Comparison of ENCODE assay signal across 8 cellular contexts in genomic region chr2:120254178-120254577, GRCh38. TPM values are rescaled to one million over a fixed set of nuclear protein-coding genes. Genes with fewer than 3 reads are reported as not detected.
A peak's percentile ranks its signal among the peaks of the same experiment; 100 is the strongest.
DNase-seq lines count a peak whose midpoint lies in the region; ATAC-seq and TF ChIP-seq lines count a peak whose summit lies in the region.

No MANE protein-coding gene starts in this region.

- TF ChIP-seq CTCF in breast epithelium (IDR thresholded peaks at IDR 0.05) = no peak

- H3K9ac ChIP-seq in muscle layer of colon (ENCODE audit: low read length) = no peak overlapping the region

- H3K27me3 ChIP-seq in right cardiac atrium (ENCODE audit: control insufficient read depth, insufficient read depth) (no peaks in the 10 kb centered on the region), breast epithelium (no peaks in the 10 kb centered on the region), muscle layer of colon (ENCODE audit: control insufficient read depth in 1 of 2, insufficient read depth in 2 of 2, low read length in 2 of 2) (no peaks in the 10 kb centered on the region)

- 44% methylated on average over 8 of the region's 8 CpGs for WGBS in right cardiac atrium

- no peaks in the 10 kb centered on the region for H3K9me3 ChIP-seq in right cardiac atrium (ENCODE audit: control insufficient read depth, low read length)
- H3K9me3 ChIP-seq in breast epithelium = no peaks in the 10 kb centered on the region
- no peaks in the 10 kb centered on the region for H3K9me3 ChIP-seq in muscle layer of colon (ENCODE audit: low read length)

- H3K36me3 ChIP-seq in breast epithelium = no peaks in the 10 kb centered on the region
- no peaks in the 10 kb centered on the region for H3K36me3 ChIP-seq in muscle layer of colon (ENCODE audit: insufficient read depth, low read length)

- H3K27ac ChIP-seq in right cardiac atrium (ENCODE audit: low read length) (no peak overlapping the region), breast epithelium (peak overlapping the region in 1 of 2 donors; percentile 94), muscle layer of colon (ENCODE audit: low read depth, low read length) (no peak overlapping the region)

- TF ChIP-seq POLR2A in breast epithelium (IDR thresholded peaks at IDR 0.05) = no peak

- H3K4me3 ChIP-seq in right cardiac atrium (ENCODE audit: low read length) (peak overlapping the region; percentile 72), breast epithelium (peak overlapping the region; percentile 79 to 95 (median 86)), muscle layer of colon (ENCODE audit: low read depth in 1 of 2, low read length in 2 of 2) (peak overlapping the region; percentile 55 to 89)

- DNase-seq in right cardiac atrium = no peak
- DNase-seq in Right ventricle myocardium superior = no peak
- DNase-seq in breast epithelium (ENCODE audit: low spot score in 2 of 2) = no peak
- DNase-seq in NCI-H446 treated with DMSO at 0.1 percent for 48 hours (lab: John Stamatoyannopoulos, UW) = no peak
- DNase-seq in islet precursor cell = no peak
- DNase-seq in AG08395 (ENCODE audit: low spot score) = no peak
- no peak for DNase-seq in NCI-H1436 treated with DMSO at 0.1 percent for 48 hours (lab: John Stamatoyannopoulos, UW)

- intact Hi-C loops in right cardiac atrium (cut with DNase I) (loop anchor here in 1 of 4 donors (10.0 kb wide), 1 partner anchor 61 kb away; no protein-coding TSS in a partner anchor), Right ventricle myocardium superior (cut with DNase I) (no loop called here), breast epithelium (cut with DNase I; ENCODE audit: low total_unique reads) (no loop called here)

- H3K4me1 ChIP-seq in right cardiac atrium (ENCODE audit: control insufficient read depth, insufficient read depth, low read length) = peaks cover 24% of the 10 kb centered on the region
- peaks cover 0 to 5% of the 10 kb centered on the region in 2 donors for H3K4me1 ChIP-seq in breast epithelium
- peaks cover 28% of the 10 kb centered on the region for H3K4me1 ChIP-seq in muscle layer of colon (ENCODE audit: insufficient read depth, low read length)

- no peak for ATAC-seq in right cardiac atrium
- no peak for ATAC-seq in Right ventricle myocardium superior (ENCODE audit: poor library complexity)

RNA-seq across cellular contexts. Expression of gene RALB, which starts 1.5 kb away (rescaled TPM):
- total RNA-seq in right cardiac atrium = 10 to 100 TPM; 44.2 to 57.0 (median 48.1) TPM
- 57.2 TPM for polyA plus RNA-seq in right cardiac atrium
- total RNA-seq in Right ventricle myocardium superior = 48.8 TPM
- total RNA-seq in breast epithelium = 10 to 100 TPM; 36.1 to 59.8 (median 38.5) TPM

RNA-seq across cellular contexts. Expression of gene TMEM185B, which starts 31.0 kb away (rescaled TPM):
- total RNA-seq in right cardiac atrium (10 to 100 TPM; 19.7 to 27.5 (median 21.7) TPM), Right ventricle myocardium superior (21.1 TPM), breast epithelium (10 to 100 TPM; 18.1 to 31.9 (median 26.2) TPM)
- polyA plus RNA-seq in right cardiac atrium = 13.2 TPM
